1 cellular context compared by ENCODE assay signal in the genomic region with DNA sequence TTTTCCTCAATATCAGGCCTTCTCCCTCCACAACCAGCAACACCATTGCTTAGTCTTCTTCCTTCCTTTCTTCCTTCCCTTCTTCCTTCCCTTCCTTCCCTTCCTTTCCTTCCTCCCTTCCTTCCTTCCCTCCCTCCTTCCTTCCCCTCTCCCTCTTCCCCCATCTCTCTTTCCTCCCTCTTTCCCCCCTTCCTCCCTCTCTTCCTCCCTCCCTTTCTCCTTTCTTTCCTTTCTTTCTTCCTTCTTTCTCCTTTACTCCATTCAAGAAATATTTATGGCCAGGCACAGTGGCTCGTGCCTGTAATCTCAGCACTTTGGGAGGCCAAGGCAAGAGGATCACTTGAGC.
TF ChIP-seq lines count a peak whose summit lies in the region.

No MANE protein-coding gene starts in this region.

TF ChIP-seq in IMR-90, 13 proteins besides CTCF, POLR2A, EP300 and RAD21:
- TF ChIP-seq, protein P1, sequence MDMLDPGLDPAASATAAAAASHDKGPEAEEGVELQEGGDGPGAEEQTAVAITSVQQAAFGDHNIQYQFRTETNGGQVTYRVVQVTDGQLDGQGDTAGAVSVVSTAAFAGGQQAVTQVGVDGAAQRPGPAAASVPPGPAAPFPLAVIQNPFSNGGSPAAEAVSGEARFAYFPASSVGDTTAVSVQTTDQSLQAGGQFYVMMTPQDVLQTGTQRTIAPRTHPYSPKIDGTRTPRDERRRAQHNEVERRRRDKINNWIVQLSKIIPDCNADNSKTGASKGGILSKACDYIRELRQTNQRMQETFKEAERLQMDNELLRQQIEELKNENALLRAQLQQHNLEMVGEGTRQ (IDR thresholded peaks at IDR 0.05; ENCODE audit: low read depth, low read length) = no peak
- TF ChIP-seq CEBPB (IDR thresholded peaks at IDR 0.05; ENCODE audit: low read depth, low read length) (no peak), MAFK (IDR thresholded peaks at IDR 0.05; ENCODE audit: low read depth, low read length) (no peak), FOS (IDR thresholded peaks at IDR 0.05; ENCODE audit: low read depth, low read length) (no peak), BHLHE40 (IDR thresholded peaks at IDR 0.05; ENCODE audit: low read depth, low read length) (no peak), CHD1 (IDR thresholded peaks at IDR 0.05; ENCODE audit: low read depth, low read length) (no peak), MXI1 (IDR thresholded peaks at IDR 0.05; ENCODE audit: borderline replicate concordance, low read depth, low read length) (no peak), RCOR1 (IDR thresholded peaks at IDR 0.05; ENCODE audit: insufficient replicate concordance, low read length) (no peak), SMC3 (IDR thresholded peaks at IDR 0.05; ENCODE audit: low read depth, low read length) (no peak), RFX5 (IDR thresholded peaks at IDR 0.05; ENCODE audit: low read depth, low read length) (no peak), MAZ (IDR thresholded peaks at IDR 0.05; ENCODE audit: borderline replicate concordance, low read depth, low read length) (no peak)
- TF ChIP-seq, protein P2, sequence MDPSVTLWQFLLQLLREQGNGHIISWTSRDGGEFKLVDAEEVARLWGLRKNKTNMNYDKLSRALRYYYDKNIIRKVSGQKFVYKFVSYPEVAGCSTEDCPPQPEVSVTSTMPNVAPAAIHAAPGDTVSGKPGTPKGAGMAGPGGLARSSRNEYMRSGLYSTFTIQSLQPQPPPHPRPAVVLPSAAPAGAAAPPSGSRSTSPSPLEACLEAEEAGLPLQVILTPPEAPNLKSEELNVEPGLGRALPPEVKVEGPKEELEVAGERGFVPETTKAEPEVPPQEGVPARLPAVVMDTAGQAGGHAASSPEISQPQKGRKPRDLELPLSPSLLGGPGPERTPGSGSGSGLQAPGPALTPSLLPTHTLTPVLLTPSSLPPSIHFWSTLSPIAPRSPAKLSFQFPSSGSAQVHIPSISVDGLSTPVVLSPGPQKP (IDR thresholded peaks at IDR 0.05; ENCODE audit: borderline replicate concordance, low read depth, low read length) = no peak
